Comparison of ENCODE assay signal across 14 cellular contexts in the genomic region with DNA sequence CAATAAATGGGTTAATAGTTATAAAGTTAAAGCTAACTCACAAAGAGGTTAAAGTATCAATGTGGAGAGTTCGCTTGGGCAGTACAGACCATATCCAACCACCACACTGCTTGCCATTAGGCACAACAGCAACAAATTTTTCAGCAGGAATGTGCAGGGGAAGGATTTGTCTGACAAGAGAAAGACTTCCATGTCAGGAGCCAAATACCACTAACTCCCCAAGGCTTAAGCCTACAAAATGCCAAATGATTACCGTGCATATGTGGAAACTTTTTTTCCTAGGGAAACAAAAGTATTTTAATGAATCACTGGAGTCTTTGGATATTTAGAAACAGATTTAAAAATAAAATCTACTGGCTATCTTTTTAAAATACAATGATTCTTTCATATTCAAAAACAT. TPM values are rescaled to one million over a fixed set of nuclear protein-coding genes. Genes with fewer than 3 reads are reported as not detected.
DNase-seq lines count a peak whose midpoint lies in the region; ATAC-seq, FAIRE-seq and TF ChIP-seq lines count a peak whose summit lies in the region.
"Had no signal": no experiment of that assay in that cellular context is flagged by ENCODE, and none has a peak within 500 bp of the region (broad histone marks: within the 10 kb centered on the region; RNA-seq: fewer than 3 reads in every experiment).

No MANE protein-coding gene starts in this region.

- in situ Hi-C loops in GM13977 (cut with MboI; ENCODE audit: low pct_unique_long_range_greater_than_20kb, low sequenced_read_pairs, unreplicated experiment), result no loop called here

- H3K27ac ChIP-seq in astrocyte (ENCODE audit: low read depth, low read length), result peak overlapping the region; percentile 42
- H3K27ac ChIP-seq in endodermal cell (ENCODE audit: low read depth, low read length), result no peak overlapping the region

- FAIRE-seq in astrocyte (lab: Jason Lieb, UNC), result peak; percentile 49

- no peaks in the 10 kb centered on the region for H3K9me3 ChIP-seq in astrocyte (ENCODE audit: insufficient read depth, low read depth, low read length)
- no peaks in the 10 kb centered on the region for H3K9me3 ChIP-seq in skeletal muscle satellite cell (replicated peaks; ENCODE audit: low read length)
- H3K9me3 ChIP-seq in endodermal cell (ENCODE audit: control insufficient read depth, low read length), result no peaks in the 10 kb centered on the region

- H3K4me3 Mint-ChIP-seq in astrocyte (ENCODE audit: unreplicated experiment) (no peak overlapping the region), endodermal cell (no peak overlapping the region)
- H3K4me3 Mint-ChIP-seq: activated CD4-positive, alpha-beta T cell treated with anti-CD3 and anti-CD28 coated beads, Interleukin-2, amount 10 ng/mL, durations not matched to agents 7 days and 5 days had no signal

- H2AFZ ChIP-seq in astrocyte (ENCODE audit: low read depth, low read length), result no peak overlapping the region

- H3K79me2 ChIP-seq in astrocyte (ENCODE audit: insufficient read depth, low read length), result peaks cover 99% of the 10 kb centered on the region

- peak; percentile 77 to 92 for ATAC-seq in left cardiac atrium

- H3K36me3 Mint-ChIP-seq in astrocyte (ENCODE audit: low read depth, unreplicated experiment), result peaks cover 5% of the 10 kb centered on the region
- no peaks in the 10 kb centered on the region for H3K36me3 Mint-ChIP-seq in endodermal cell (ENCODE audit: low read depth)

- H3K27ac Mint-ChIP-seq in astrocyte (ENCODE audit: unreplicated experiment) (no peak overlapping the region), endodermal cell (no peak overlapping the region)
- H3K27ac Mint-ChIP-seq: activated CD4-positive, alpha-beta T cell treated with anti-CD3 and anti-CD28 coated beads, Interleukin-2, amount 10 ng/mL, durations not matched to agents 7 days and 5 days had no signal

- H3K4me3 ChIP-seq in astrocyte (ENCODE audit: insufficient read depth, low read depth, low read length) (no peak overlapping the region), skeletal muscle satellite cell (ENCODE audit: low read length) (peak overlapping the region; percentile 50), endodermal cell (ENCODE audit: low read length) (no peak overlapping the region)

- WGBS in endodermal cell (ENCODE audit: insufficient coverage in 1 of 2, insufficient read length in 1 of 2), 2 experiments, result 100% methylated on average over 1 of the region's 2 CpGs; no CpG with 5 or more reads in 1 of the 2 experiments

- H3K4me1 Mint-ChIP-seq in astrocyte (ENCODE audit: low read depth, unreplicated experiment) (peaks cover 50% of the 10 kb centered on the region), endodermal cell (no peaks in the 10 kb centered on the region)
- H3K4me1 Mint-ChIP-seq: activated CD4-positive, alpha-beta T cell treated with anti-CD3 and anti-CD28 coated beads, Interleukin-2, amount 10 ng/mL, durations not matched to agents 7 days and 5 days had no signal

- H3K27me3 Mint-ChIP-seq in astrocyte (ENCODE audit: low read depth, unreplicated experiment), result no peaks in the 10 kb centered on the region
- H3K27me3 Mint-ChIP-seq in endodermal cell (ENCODE audit: insufficient read depth), result no peaks in the 10 kb centered on the region

- peaks cover 15% of the 10 kb centered on the region for H3K36me3 ChIP-seq in astrocyte (ENCODE audit: insufficient read depth, low read length)
- H3K36me3 ChIP-seq in skeletal muscle satellite cell (ENCODE audit: insufficient read depth, low read length), result peaks cover 10% of the 10 kb centered on the region
- H3K36me3 ChIP-seq in endodermal cell (ENCODE audit: control insufficient read depth, insufficient read depth, low read length), result no peaks in the 10 kb centered on the region

- H4K20me1 ChIP-seq in astrocyte (ENCODE audit: insufficient read depth, low read length), result no peaks in the 10 kb centered on the region

- TF ChIP-seq CTCF in astrocyte (IDR thresholded peaks at IDR 0.05; ENCODE audit: insufficient read depth, low read depth, low read length), result no peak
- TF ChIP-seq CTCF in GM13977 (IDR thresholded peaks at IDR 0.05; ENCODE audit: extremely low read depth, insufficient read depth, missing control alignments), result no peak
- no peak for TF ChIP-seq CTCF in endodermal cell (conservative IDR thresholded peaks at IDR 0.05)

- DNase-seq in ELR (ENCODE audit: low read depth), result peak; percentile 53
- peak; percentile 87 for DNase-seq in astrocyte (ENCODE audit: low read depth)
- DNase-seq in left cardiac atrium, result no peak
- no peak for DNase-seq in DMS53 treated with DMSO at 0.1 percent for 48 hours (lab: John Stamatoyannopoulos, UW; ENCODE audit: unreplicated experiment)
- no peak for DNase-seq in GM13977 (ENCODE audit: low spot score)
- DNase-seq in stimulated activated CD8-positive, alpha-beta memory T cell treated with anti-CD3 and anti-CD28 coated beads, Interleukin-4, amount 100 ng/mL, for 48 hours, result no peak
- no peak for DNase-seq in endodermal cell
- DNase-seq: activated CD4-positive, alpha-beta T cell treated with anti-CD3 and anti-CD28 coated beads, Interleukin-2, amount 10 ng/mL, durations not matched to agents 7 days and 5 days; activated effector memory CD4-positive, alpha-beta T cell treated with Interleukin-2 at 50 U/mL for 16 hours; NCI-H1417; NK-92 treated with Interleukin-12 subunit alpha and Interleukin-12 subunit beta, amount 100 ng/mL, for 24 hours; stimulated activated CD4-positive, alpha-beta T cell treated with anti-CD3 and anti-CD28 coated beads, Interleukin-12 subunit alpha, Interleukin-12 subunit beta, amount 100 ng/mL, for 4 hours had no signal

- intact Hi-C loops in left cardiac atrium (cut with DNase I), result no loop called here

- H3K4me2 ChIP-seq in astrocyte (ENCODE audit: low read length) (peak overlapping the region; percentile 39), skeletal muscle satellite cell (ENCODE audit: low read length) (peak overlapping the region; percentile 77)

- H3K9me3 Mint-ChIP-seq in astrocyte (ENCODE audit: unreplicated experiment) (no peaks in the 10 kb centered on the region), endodermal cell (no peaks in the 10 kb centered on the region)
- H3K9me3 Mint-ChIP-seq: activated CD4-positive, alpha-beta T cell treated with anti-CD3 and anti-CD28 coated beads, Interleukin-2, amount 10 ng/mL, durations not matched to agents 7 days and 5 days had no signal

- H3K9ac ChIP-seq in astrocyte (ENCODE audit: low read length) (no peak overlapping the region), skeletal muscle satellite cell (ENCODE audit: low read depth, low read length) (peak overlapping the region; percentile 98), endodermal cell (ENCODE audit: extremely low read depth, low read length, poor library complexity, severe bottlenecking) (no peak overlapping the region)

- H3K27me3 ChIP-seq in astrocyte (ENCODE audit: insufficient read depth, low read length), result no peaks in the 10 kb centered on the region
- no peaks in the 10 kb centered on the region for H3K27me3 ChIP-seq in skeletal muscle satellite cell (ENCODE audit: control insufficient read depth, insufficient read depth, low read length)
- no peaks in the 10 kb centered on the region for H3K27me3 ChIP-seq in endodermal cell (ENCODE audit: control insufficient read depth, insufficient read depth, low read length, poor library complexity, severe bottlenecking)

- H3K4me1 ChIP-seq in astrocyte (ENCODE audit: insufficient read depth, low read length), result peaks cover 43% of the 10 kb centered on the region
- peaks cover 96% of the 10 kb centered on the region for H3K4me1 ChIP-seq in skeletal muscle satellite cell (ENCODE audit: control insufficient read depth, insufficient read depth, low read length)
- no peaks in the 10 kb centered on the region for H3K4me1 ChIP-seq in endodermal cell (ENCODE audit: control insufficient read depth, insufficient read depth, low read length)

RNA-seq across cellular contexts. Expression of gene VGLL3, which starts 8.1 kb away (rescaled TPM):
- total RNA-seq in astrocyte, result 53.8 and 63.7 TPM in 2 replicates
- total RNA-seq in left cardiac atrium, result 10 to 100 TPM in 1 of 2 donors, 1 to 10 TPM in 1; 8.2 to 19.4 TPM
- total RNA-seq in skeletal muscle satellite cell (2012; rRNA removed), result 59.0 and 59.3 TPM in 2 replicates
- 1 to 10 TPM in 1 of 2 donors, under 1 TPM in 1; 0.44 to 1.8 TPM for total RNA-seq in endodermal cell
- 9.9 TPM for polyA plus RNA-seq in endodermal cell (2013, experiment 1 of 2)
- 6.4 TPM for polyA plus RNA-seq in endodermal cell (2013, experiment 2 of 2)
- total RNA-seq: activated CD4-positive, alpha-beta T cell treated with anti-CD3 and anti-CD28 coated beads, Interleukin-2, amount 10 ng/mL, durations not matched to agents 7 days and 5 days; dermis microvascular lymphatic vessel endothelial cell had no signal

Comparison
In these comparisons a context has a peak if more than half of its experiments do, and no peak if none do; other contexts are left out.
1. DNase-seq: peak in ELR (single experiment) and astrocyte (single experiment); none in left cardiac atrium (single experiment), DMS53 treated with DMSO at 0.1 percent for 48 hours (single experiment), GM13977 (single experiment), stimulated activated CD8-positive, alpha-beta memory T cell treated with anti-CD3 and anti-CD28 coated beads, Interleukin-4, amount 100 ng/mL, for 48 hours (single experiment) and endodermal cell (single experiment).